Comparison of ENCODE assay signal across 9 cellular contexts in the genomic region with DNA sequence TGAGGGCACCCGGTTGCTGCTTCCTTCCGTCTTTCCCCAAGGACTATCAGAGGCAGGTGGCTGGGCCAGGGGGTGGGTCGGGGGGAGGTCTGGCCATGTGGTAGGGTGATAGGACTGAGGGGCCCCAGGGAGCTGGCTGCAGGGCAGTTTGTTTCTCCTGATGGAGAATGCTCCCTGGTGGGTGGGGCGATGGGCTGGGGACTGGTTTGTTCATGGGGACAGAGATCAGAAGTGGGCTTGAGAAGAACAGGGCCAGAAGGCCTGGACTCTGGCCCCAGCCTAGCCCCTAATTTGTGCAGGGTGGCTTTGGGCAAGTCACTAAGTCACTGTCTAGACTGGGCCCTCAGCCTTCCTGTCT.
A peak's percentile ranks its signal among the peaks of the same experiment; 100 is the strongest.
DNase-seq lines count a peak whose midpoint lies in the region; ATAC-seq and TF ChIP-seq lines count a peak whose summit lies in the region.
"Had no signal": no experiment of that assay in that cellular context is flagged by ENCODE, and none has a peak within 500 bp of the region (broad histone marks: within the 10 kb centered on the region; RNA-seq: fewer than 3 reads in every experiment).

No MANE protein-coding gene starts in this region.

- H3K27me3 ChIP-seq in stomach, result no peaks in the 10 kb centered on the region

- H3K4me3 Mint-ChIP-seq in activated T-cell treated with anti-CD3 and anti-CD28 coated beads, Interleukin-2, amount 50 U/mL, for 72 hours, result peak overlapping the region; percentile 66 to 87

- peaks cover 0 to 13% of the 10 kb centered on the region in 2 donors for H3K36me3 Mint-ChIP-seq in activated T-cell treated with anti-CD3 and anti-CD28 coated beads, Interleukin-2, amount 50 U/mL, for 72 hours (ENCODE audit: insufficient read depth in 2 of 2)

- intact Hi-C loops in left colon (cut with DNase I, micrococcal nuclease), result no loop called here
- intact Hi-C loops in stomach (cut with DNase I; ENCODE audit: low total_unique reads), result no loop called here

- H3K27me3 Mint-ChIP-seq in activated T-cell treated with anti-CD3 and anti-CD28 coated beads, Interleukin-2, amount 50 U/mL, for 72 hours (ENCODE audit: low read depth), result no peaks in the 10 kb centered on the region

- no peak for TF ChIP-seq EP300 in stomach (IDR thresholded peaks at IDR 0.05)

- 11 to 43% (median 24%) methylated on average over 4 of the region's 4 CpGs for WGBS in stomach, 5 donors

- no peaks in the 10 kb centered on the region for H3K9me3 Mint-ChIP-seq in activated T-cell treated with anti-CD3 and anti-CD28 coated beads, Interleukin-2, amount 50 U/mL, for 72 hours

- peak overlapping the region; percentile 91 for H3K27ac Mint-ChIP-seq in activated T-cell treated with anti-CD3 and anti-CD28 coated beads, Interleukin-2, amount 50 U/mL, for 72 hours

- peak overlapping the region; percentile 15 to 31 (median 20) for H3K4me3 ChIP-seq in stomach

- no peak for ATAC-seq in activated T-cell treated with anti-CD3 and anti-CD28 coated beads, Interleukin-2, amount 50 U/mL, for 72 hours (replicated peaks in 1 of 2)
- ATAC-seq in left colon, result peak; percentile 19
- ATAC-seq in GM18861 (IDR thresholded peaks at IDR 0.05; ENCODE audit: unreplicated experiment), result no peak
- ATAC-seq in GM18873 (IDR thresholded peaks at IDR 0.05; ENCODE audit: low FRiP score, unreplicated experiment), result no peak

- H3K4me1 Mint-ChIP-seq in activated T-cell treated with anti-CD3 and anti-CD28 coated beads, Interleukin-2, amount 50 U/mL, for 72 hours (ENCODE audit: low read depth), result peaks cover 89% of the 10 kb centered on the region

- DNase-seq in NCI-H1092 treated with DMSO at 0.1 percent for 48 hours (lab: John Stamatoyannopoulos, UW) (peak; percentile 61), NCI-H1092 (lab: John Stamatoyannopoulos, UW) (no peak), left colon (peak in 1 of 2 donors; percentile 55), stomach (no peak), NOMO-1 (lab: John Stamatoyannopoulos, UW; ENCODE audit: unreplicated experiment in 2 of 2) (no peak)
- no peak for DNase-seq in activated T-cell treated with anti-CD3 and anti-CD28 coated beads, Interleukin-2, amount 50 U/mL, for 72 hours
- DNase-seq: 8988T had no signal

- no peak for TF ChIP-seq POLR2A in stomach (IDR thresholded peaks at IDR 0.05)

- no peak for TF ChIP-seq CTCF in stomach (IDR thresholded peaks at IDR 0.05)

- peak overlapping the region; percentile 88 to 91 (median 91) for H3K27ac ChIP-seq in stomach

- H3K4me1 ChIP-seq in stomach, result peaks cover 52 to 94% (median 62%) of the 10 kb centered on the region in 4 donors

- H3K36me3 ChIP-seq in stomach, result peaks cover 16 to 31% (median 28%) of the 10 kb centered on the region in 4 donors

- H3K9me3 ChIP-seq in stomach, result no peaks in the 10 kb centered on the region
